25 cellular contexts compared by ENCODE assay signal in genomic region chr6:77021232-77021631, GRCh38.
"Had no signal": no experiment of that assay in that cellular context is flagged by ENCODE, and none has a peak within 500 bp of the region (broad histone marks: within the 10 kb centered on the region; RNA-seq: fewer than 3 reads in every experiment).

No MANE protein-coding gene starts in this region.

- H3K27me3 Mint-ChIP-seq: activated CD4-positive, alpha-beta T cell treated with anti-CD3 and anti-CD28 coated beads, Interleukin-2, amount 10 ng/mL, durations not matched to agents 24 days and 14 days; activated CD8-positive, alpha-beta T cell treated with anti-CD3 and anti-CD28 coated beads for 36 hours; activated naive CD8-positive, alpha-beta T cell treated with anti-CD3 and anti-CD28 coated beads, Interleukin-2, amount 10 ng/mL, durations not matched to agents 7 days and 5 days; activated T-cell treated with anti-CD3 and anti-CD28 coated beads, Interleukin-2, amount 50 U/mL, for 24 hours; central memory CD8-positive, alpha-beta T cell; naive thymus-derived CD4-positive, alpha-beta T cell had no signal

- H3K27ac ChIP-seq: brain microvascular endothelial cell, gastroesophageal sphincter, heart right ventricle, neural progenitor cell, pancreas, sigmoid colon, spleen, thyroid gland had no signal

- H3K4me1 ChIP-seq: gastroesophageal sphincter, heart right ventricle, neural progenitor cell, pancreas, sigmoid colon, spleen, thyroid gland had no signal

- H3K36me3 Mint-ChIP-seq: activated naive CD8-positive, alpha-beta T cell treated with anti-CD3 and anti-CD28 coated beads, Interleukin-2, amount 10 ng/mL, durations not matched to agents 7 days and 5 days; immature natural killer cell; naive thymus-derived CD4-positive, alpha-beta T cell; neural progenitor cell had no signal

- ATAC-seq: activated CD8-positive, alpha-beta T cell treated with anti-CD3 and anti-CD28 coated beads for 36 hours; esophagus mucosa; gastroesophageal sphincter; heart right ventricle; naive thymus-derived CD4-positive, alpha-beta T cell; pancreas had no signal

- H3K9me3 ChIP-seq: gastroesophageal sphincter, heart right ventricle, pancreas, sigmoid colon, spleen, thyroid gland had no signal

- H3K36me3 ChIP-seq: brain microvascular endothelial cell, gastroesophageal sphincter, heart right ventricle, neural progenitor cell, pancreas, sigmoid colon, spleen, thyroid gland had no signal

- H3K4me1 Mint-ChIP-seq: activated CD4-positive, alpha-beta T cell treated with anti-CD3 and anti-CD28 coated beads, Interleukin-2, amount 10 ng/mL, durations not matched to agents 24 days and 14 days; activated naive CD8-positive, alpha-beta T cell treated with anti-CD3 and anti-CD28 coated beads, Interleukin-2, amount 10 ng/mL, durations not matched to agents 7 days and 5 days; central memory CD8-positive, alpha-beta T cell; immature natural killer cell; naive thymus-derived CD4-positive, alpha-beta T cell; neural progenitor cell had no signal

- H3K4me3 ChIP-seq: gastroesophageal sphincter, heart right ventricle, neural progenitor cell, pancreas, sigmoid colon, spleen, thyroid gland had no signal

- H3K9ac ChIP-seq: neural progenitor cell had no signal

- H3K27ac Mint-ChIP-seq: activated CD4-positive, alpha-beta T cell treated with anti-CD3 and anti-CD28 coated beads, Interleukin-2, amount 10 ng/mL, durations not matched to agents 24 days and 14 days; activated CD8-positive, alpha-beta T cell treated with anti-CD3 and anti-CD28 coated beads for 36 hours; activated naive CD8-positive, alpha-beta T cell treated with anti-CD3 and anti-CD28 coated beads, Interleukin-2, amount 10 ng/mL, durations not matched to agents 7 days and 5 days; activated T-cell treated with anti-CD3 and anti-CD28 coated beads, Interleukin-2, amount 50 U/mL, for 24 hours; activated T-helper 2 cell treated with anti-CD3 and anti-CD28 coated beads, Interferon-gamma antibody, Interleukin-2, Interleukin-4, amounts not matched to agents 10 μg/mL and 5 μg/mL and 100 μg/mL, durations not matched to agents 14 hours and 24 hours and 36 hours; immature natural killer cell; naive thymus-derived CD4-positive, alpha-beta T cell; neural progenitor cell had no signal

- H3K9me3 Mint-ChIP-seq: activated CD4-positive, alpha-beta T cell treated with anti-CD3 and anti-CD28 coated beads, Interleukin-2, amount 10 ng/mL, durations not matched to agents 24 days and 14 days; activated naive CD8-positive, alpha-beta T cell treated with anti-CD3 and anti-CD28 coated beads, Interleukin-2, amount 10 ng/mL, durations not matched to agents 7 days and 5 days; activated T-cell treated with anti-CD3 and anti-CD28 coated beads, Interleukin-2, amount 50 U/mL, for 24 hours; neural progenitor cell had no signal

- H3K27me3 ChIP-seq: brain microvascular endothelial cell, gastroesophageal sphincter, heart right ventricle, neural progenitor cell, pancreas, sigmoid colon, spleen, thyroid gland had no signal

- H3K4me3 Mint-ChIP-seq: activated CD4-positive, alpha-beta T cell treated with anti-CD3 and anti-CD28 coated beads, Interleukin-2, amount 10 ng/mL, durations not matched to agents 24 days and 14 days; activated CD8-positive, alpha-beta T cell treated with anti-CD3 and anti-CD28 coated beads for 36 hours; activated naive CD8-positive, alpha-beta T cell treated with anti-CD3 and anti-CD28 coated beads, Interleukin-2, amount 10 ng/mL, durations not matched to agents 7 days and 5 days; activated T-cell treated with anti-CD3 and anti-CD28 coated beads, Interleukin-2, amount 50 U/mL, for 24 hours; central memory CD8-positive, alpha-beta T cell; immature natural killer cell; naive thymus-derived CD4-positive, alpha-beta T cell; neural progenitor cell had no signal

- DNase-seq: activated CD4-positive, alpha-beta T cell treated with anti-CD3 and anti-CD28 coated beads, Interleukin-2, amount 10 ng/mL, durations not matched to agents 24 days and 14 days; activated CD4-positive, CD25-positive, alpha-beta regulatory T cell; activated CD8-positive, alpha-beta T cell treated with anti-CD3 and anti-CD28 coated beads for 36 hours; activated naive CD4-positive, alpha-beta T cell treated with Interleukin-2 at 50 U/mL for 16 hours; activated naive CD8-positive, alpha-beta T cell treated with anti-CD3 and anti-CD28 coated beads, Interleukin-2, amount 10 ng/mL, durations not matched to agents 7 days and 5 days; activated T-cell treated with anti-CD3 and anti-CD28 coated beads, Interleukin-2, amount 50 U/mL, for 24 hours; anterior cingulate cortex; brain microvascular endothelial cell; cortex of kidney; heart right ventricle; immature natural killer cell; mesendoderm; naive thymus-derived CD4-positive, alpha-beta T cell; pancreas; sigmoid colon; spleen; stimulated activated naive CD4-positive, alpha-beta T cell; T-helper 1 cell; T-helper 9 cell; thyroid gland had no signal
